ENCODE assay signal across 1 cellular context in the genomic region with DNA sequence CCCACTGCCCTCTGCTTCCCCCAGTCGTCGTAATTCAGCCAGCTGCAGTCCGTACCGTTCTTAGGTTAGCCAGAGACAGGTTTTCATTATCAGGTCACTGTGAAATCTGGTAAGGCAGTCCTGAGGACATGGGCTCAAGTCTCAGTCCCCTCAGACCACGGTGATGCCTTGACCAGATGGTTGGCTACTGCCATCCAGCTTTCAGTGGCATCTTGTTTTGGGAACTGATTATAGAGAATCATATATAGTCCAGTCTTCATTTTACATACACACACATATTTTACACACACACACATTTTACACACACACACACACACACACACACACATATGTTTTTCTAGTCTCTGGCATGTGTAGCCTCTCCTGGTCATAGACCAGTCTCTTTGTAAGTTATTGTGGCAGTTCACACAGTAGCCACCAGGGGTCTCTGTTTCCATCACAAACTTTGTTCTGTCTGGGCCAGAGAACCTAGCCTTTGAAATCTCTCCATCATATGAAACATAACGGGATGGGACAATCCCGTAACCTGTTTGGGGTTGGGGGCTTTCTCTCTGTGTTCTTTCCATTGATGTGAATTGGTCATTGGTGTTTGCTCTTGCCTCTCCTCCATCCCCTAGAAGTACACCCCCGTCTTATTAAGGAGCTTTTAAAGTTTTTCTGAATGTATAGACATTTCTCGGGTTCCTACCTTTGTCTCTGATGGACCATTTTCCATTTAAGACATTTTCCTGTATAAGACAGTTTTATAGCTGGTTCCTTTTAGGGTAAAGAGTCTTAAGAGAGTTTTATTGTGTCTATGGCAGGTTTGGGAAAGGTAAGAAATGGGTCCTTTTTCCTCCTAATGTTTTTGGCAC.
TF ChIP-seq lines count a peak whose summit lies in the region.

No MANE protein-coding gene starts in this region.

TF ChIP-seq in GM12878, 131 proteins besides CTCF, POLR2A, EP300 and RAD21:
- TF ChIP-seq SMC3 (IDR thresholded peaks at IDR 0.05; ENCODE audit: borderline replicate concordance, low read length) (peak; percentile 71), IRF4 (IDR thresholded peaks at IDR 0.05; ENCODE audit: low read depth, low read length) (no peak), RUNX3 (IDR thresholded peaks at IDR 0.05; ENCODE audit: low read length) (no peak; the same call in 1 of the 2 replicates), ATF3 (IDR thresholded peaks at IDR 0.05; ENCODE audit: borderline replicate concordance, extremely low read depth, low read depth, low read length) (no peak), YY1 (IDR thresholded peaks at IDR 0.05; ENCODE audit: low read depth, low read length) (0 out of 2 replicates have a peak, but pooled peaks have one; percentile 43), HDGF (IDR thresholded peaks at IDR 0.05) (0 out of 2 replicates have a peak, but pooled peaks have one; percentile 67), WRNIP1 (IDR thresholded peaks at IDR 0.05; ENCODE audit: borderline replicate concordance, low read depth, low read length) (peak; percentile 53; the same call in 1 of the 2 replicates)
